Comparison of ENCODE assay signal across 8 cellular contexts in genomic region chr11:95138448-95138847, GRCh38. TPM values are rescaled to one million over a fixed set of nuclear protein-coding genes. Genes with fewer than 3 reads are reported as not detected.
DNase-seq lines count a peak whose midpoint lies in the region; ATAC-seq, FAIRE-seq and TF ChIP-seq lines count a peak whose summit lies in the region.

No MANE protein-coding gene starts in this region.

- no peak for FAIRE-seq in D721Med (lab: Jason Lieb, UNC)

- no peak overlapping the region for H3K27ac ChIP-seq in osteoblast (ENCODE audit: low read depth, low read length)

- no peaks in the 10 kb centered on the region for H3K36me3 ChIP-seq in osteoblast (ENCODE audit: insufficient read depth, low read length)

- H3K79me2 ChIP-seq in osteoblast (ENCODE audit: insufficient read depth, low read length) = no peaks in the 10 kb centered on the region

- no peak overlapping the region for H2AFZ ChIP-seq in osteoblast (ENCODE audit: low read length)

- ATAC-seq in GM19395 (IDR thresholded peaks at IDR 0.05; ENCODE audit: unreplicated experiment) (peak; percentile 92), HG03378 (IDR thresholded peaks at IDR 0.05; ENCODE audit: unreplicated experiment) (peak; percentile 80)

- no peaks in the 10 kb centered on the region for H3K9me3 ChIP-seq in osteoblast (ENCODE audit: low read depth, low read length)

- H3K4me3 ChIP-seq in astrocyte of the cerebellum (ENCODE audit: low read depth, low read length) (no peak overlapping the region), osteoblast (ENCODE audit: insufficient read depth, low read length) (no peak overlapping the region)

- in situ Hi-C loops in astrocyte of the cerebellum (cut with HindIII; ENCODE audit: low sequenced_read_pairs) = no loop called here

- TF ChIP-seq CTCF in D721Med (IDR thresholded peaks at IDR 0.05; ENCODE audit: insufficient read depth, missing control alignments) (peak; percentile 25), astrocyte of the cerebellum (IDR thresholded peaks at IDR 0.05; ENCODE audit: low read depth, low read length, missing control alignments) (peak; percentile 31), osteoblast (IDR thresholded peaks at IDR 0.05; ENCODE audit: extremely low read depth, low read depth, low read length) (peak; percentile 36)

- no peaks in the 10 kb centered on the region for H4K20me1 ChIP-seq in osteoblast (ENCODE audit: insufficient read depth, low read length)

- peaks cover 41% of the 10 kb centered on the region for H3K4me1 ChIP-seq in osteoblast (ENCODE audit: insufficient read depth, low read length)

- H3K4me2 ChIP-seq in osteoblast (ENCODE audit: insufficient read depth, low read length) = no peak overlapping the region

- H3K27me3 ChIP-seq in osteoblast (ENCODE audit: insufficient read depth, low read length) = no peaks in the 10 kb centered on the region

- no peak for DNase-seq in D721Med (ENCODE audit: insufficient read length, low spot score)
- no peak for DNase-seq in astrocyte of the cerebellum (ENCODE audit: low read depth)
- no peak for DNase-seq in osteoblast (ENCODE audit: insufficient read length, low spot score, missing footprints)
- no peak for DNase-seq in NCI-H2171 treated with DMSO at 0.1 percent for 48 hours (lab: John Stamatoyannopoulos, UW)
- DNase-seq in activated CD4-positive, alpha-beta T cell treated with anti-CD3 and anti-CD28 coated beads, Interleukin-2, amount 50 U/mL, for 1 hour = no peak
- no peak for DNase-seq in AG08396 (ENCODE audit: low spot score)

RNA-seq across cellular contexts. Expression of gene ENDOD1, which starts 48.8 kb away (rescaled TPM):
- total RNA-seq in osteoblast = 43.0 and 44.2 TPM in 2 replicates
